Comparison of ENCODE assay signal across 1 cellular context in genomic region chr16:565420-566330, GRCh38.
TF ChIP-seq lines count a peak whose summit lies in the region.

No MANE protein-coding gene starts in this region.

TF ChIP-seq in SK-N-SH, 30 proteins besides CTCF, POLR2A, EP300 and RAD21 (continued from another document):
- TF ChIP-seq RCOR1 (IDR thresholded peaks at IDR 0.05; ENCODE audit: low read length): peak; percentile 62; the same call in 1 of the 2 replicates
- 0 out of 2 replicates have a peak, but pooled peaks have one; percentile 28 for TF ChIP-seq NFIC (IDR thresholded peaks at IDR 0.05; ENCODE audit: borderline replicate concordance)
